In the genomic region with DNA sequence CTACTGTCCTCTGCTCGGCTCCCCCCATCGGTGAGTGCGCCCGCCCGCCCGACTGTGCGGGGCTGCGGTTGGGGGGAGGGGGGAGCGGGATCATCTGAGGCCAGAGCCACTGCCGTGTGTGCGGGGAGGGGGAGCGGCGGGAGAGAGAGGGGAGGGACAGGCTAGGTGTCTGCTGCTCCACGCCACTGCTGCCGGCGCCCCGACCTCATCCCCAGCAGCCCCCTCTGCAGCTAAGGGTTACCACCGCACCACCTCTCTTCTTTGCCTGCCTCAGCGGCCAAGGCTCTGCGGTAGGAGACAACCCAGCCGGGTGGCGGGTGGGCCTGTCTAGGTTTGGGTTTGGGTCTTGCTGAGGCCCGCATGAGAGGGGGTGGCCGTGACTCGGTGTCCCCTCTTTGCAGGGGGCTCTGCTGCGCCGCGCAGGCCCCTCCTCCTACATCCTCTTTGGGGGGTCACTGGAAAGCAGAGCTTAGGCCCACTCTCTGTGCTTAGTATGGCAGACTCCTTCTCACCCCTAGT, we compare ENCODE assay signal across 8 cellular contexts. TPM values are rescaled to one million over a fixed set of nuclear protein-coding genes. Genes with fewer than 3 reads are reported as not detected.
DNase-seq lines count a peak whose midpoint lies in the region; ATAC-seq and TF ChIP-seq lines count a peak whose summit lies in the region.

No MANE protein-coding gene starts in this region.

- H3K36me3 ChIP-seq in ectodermal cell (ENCODE audit: control insufficient read depth, insufficient read depth, low read length), result no peaks in the 10 kb centered on the region
- H3K36me3 ChIP-seq in mesodermal cell (ENCODE audit: control insufficient read depth, insufficient read depth, low read length), result no peaks in the 10 kb centered on the region
- H3K36me3 ChIP-seq in transverse colon, result no peaks in the 10 kb centered on the region

- H3K9me3 ChIP-seq in ectodermal cell (ENCODE audit: control insufficient read depth, low read length) (no peaks in the 10 kb centered on the region), mesodermal cell (ENCODE audit: control insufficient read depth, low read length) (no peaks in the 10 kb centered on the region), transverse colon (no peaks in the 10 kb centered on the region)

- H3K4me3 ChIP-seq in ectodermal cell (ENCODE audit: insufficient read depth, low read depth, low read length) (peak overlapping the region; percentile 73), mesodermal cell (ENCODE audit: extremely low read depth, insufficient read depth, low read length, poor library complexity, severe bottlenecking) (peak overlapping the region; percentile 65), transverse colon (peak overlapping the region; percentile 68 to 80 (median 74))

- intact Hi-C loops in transverse colon (cut with DNase I; ENCODE audit: low total_unique reads), result no loop called here

- no peak for TF ChIP-seq CTCF in transverse colon (IDR thresholded peaks at IDR 0.05)

- H3K27me3 ChIP-seq in ectodermal cell (ENCODE audit: control insufficient read depth, insufficient read depth, low read length, poor library complexity, severe bottlenecking) (peaks cover 97% of the 10 kb centered on the region), transverse colon (peaks cover 5% of the 10 kb centered on the region)

- H3K4me1 ChIP-seq in ectodermal cell (ENCODE audit: control insufficient read depth, insufficient read depth, low read length) (peaks cover 14% of the 10 kb centered on the region), mesodermal cell (ENCODE audit: control insufficient read depth, insufficient read depth, low read length, poor library complexity, severe bottlenecking) (peaks cover 15% of the 10 kb centered on the region), transverse colon (peaks cover 29 to 72% (median 62%) of the 10 kb centered on the region in 4 donors)

- H3K27ac ChIP-seq in ectodermal cell (ENCODE audit: insufficient read depth, low read depth, low read length, poor library complexity, severe bottlenecking) (no peak overlapping the region), mesodermal cell (ENCODE audit: low read depth, low read length, severe bottlenecking) (peak overlapping the region; percentile 8), transverse colon (peak overlapping the region; percentile 96 to 98 (median 97))

- peak; percentile 38 for DNase-seq in stimulated activated CD4-positive, alpha-beta T cell treated with anti-CD3 and anti-CD28 coated beads, Interleukin-15, amount 100 ng/mL, for 24 hours
- DNase-seq in stimulated activated CD4-positive, alpha-beta T cell treated with anti-CD3 and anti-CD28 coated beads, Interleukin-2, amount 100 ng/mL, for 48 hours, result no peak
- DNase-seq in T-helper 9 cell (peak; percentile 18), transverse colon (peak; percentile 21)

- TF ChIP-seq EP300 in transverse colon (IDR thresholded peaks at IDR 0.05; ENCODE audit: low read depth), result no peak

- in situ Hi-C loops in transverse colon (cut with MboI; ENCODE audit: low pct_ligation_motif_present in 1 of 4, low pct_unique_long_range_greater_than_20kb in 1 of 4, low sequenced_read_pairs in 3 of 4), result no loop called here

- 0 to 1% methylated on average over 28 of the region's 28 CpGs for WGBS in ectodermal cell, 2 experiments
- 0 to 2% methylated on average over 12 of the region's 28 CpGs for WGBS in mesodermal cell (ENCODE audit: insufficient coverage in 2 of 2), 2 experiments
- WGBS in transverse colon (ENCODE audit: low coverage in 1 of 2), 2 donors, result 4% methylated on average over 22 of the region's 28 CpGs; no CpG with 5 or more reads in 1 of the 2 donors

- TF ChIP-seq POLR2A in transverse colon (IDR thresholded peaks at IDR 0.05), result no peak

- ATAC-seq in HG03378 (IDR thresholded peaks at IDR 0.05; ENCODE audit: unreplicated experiment), result no peak
- ATAC-seq in GM21825 (IDR thresholded peaks at IDR 0.05; ENCODE audit: unreplicated experiment), result no peak

RNA-seq across cellular contexts. Expression of gene PURA, which starts 0.7 kb away (rescaled TPM):
- 2.2 TPM for polyA plus RNA-seq in ectodermal cell (2013, experiment 1 of 4)
- 3.1 TPM for polyA plus RNA-seq in ectodermal cell (2013, experiment 2 of 4)
- polyA plus RNA-seq in ectodermal cell (2013, experiment 3 of 4), result 2.5 TPM
- 2.4 TPM for polyA plus RNA-seq in ectodermal cell (2013, experiment 4 of 4)
- polyA plus RNA-seq in mesodermal cell (2013, experiment 1 of 2), result 3.7 TPM
- 4.1 TPM for polyA plus RNA-seq in mesodermal cell (2013, experiment 2 of 2)
- 10 to 100 TPM in 3 of 4 donors, 1 to 10 TPM in 1; 7.4 to 34.6 (median 18.8) TPM for total RNA-seq in transverse colon

RNA-seq across cellular contexts. Expression of gene IGIP, which starts 12.5 kb away (rescaled TPM):
- polyA plus RNA-seq in ectodermal cell (2013, experiment 1 of 4), result 0.59 TPM
- polyA plus RNA-seq in ectodermal cell (2013, experiment 2 of 4), result 1.00 TPM
- 0.43 TPM for polyA plus RNA-seq in ectodermal cell (2013, experiment 3 of 4)
- polyA plus RNA-seq in ectodermal cell (2013, experiment 4 of 4), result 0.69 TPM
- 0.81 TPM for polyA plus RNA-seq in mesodermal cell (2013, experiment 1 of 2)
- polyA plus RNA-seq in mesodermal cell (2013, experiment 2 of 2), result 0.86 TPM
- total RNA-seq in transverse colon, result 10 to 100 TPM; 12.8 to 22.4 (median 20.5) TPM

Comparison
In these comparisons a context has a peak if more than half of its experiments do, and no peak if none do; other contexts are left out.
1. DNase-seq: peak in stimulated activated CD4-positive, alpha-beta T cell treated with anti-CD3 and anti-CD28 coated beads, Interleukin-15, amount 100 ng/mL, for 24 hours (single experiment), T-helper 9 cell (single experiment) and transverse colon (single experiment); none in stimulated activated CD4-positive, alpha-beta T cell treated with anti-CD3 and anti-CD28 coated beads, Interleukin-2, amount 100 ng/mL, for 48 hours (0 of 2).
2. Peak in every context shown above with its lines, with median percentiles within 50 percentile points of each other: H3K4me3 ChIP-seq.